10 cellular contexts compared by ENCODE assay signal in genomic region chr2:11103984-11104793, GRCh38. TPM values are rescaled to one million over a fixed set of nuclear protein-coding genes. Genes with fewer than 3 reads are reported as not detected.
DNase-seq lines count a peak whose midpoint lies in the region; ATAC-seq and TF ChIP-seq lines count a peak whose summit lies in the region.
"Had no signal": no experiment of that assay in that cellular context is flagged by ENCODE, and none has a peak within 500 bp of the region (broad histone marks: within the 10 kb centered on the region; RNA-seq: fewer than 3 reads in every experiment).

No MANE protein-coding gene starts in this region.

- no peak overlapping the region for H3K4me3 Mint-ChIP-seq in activated T-helper 2 cell treated with anti-CD3 and anti-CD28 coated beads, Interferon-gamma antibody, Interleukin-2, Interleukin-4, amounts not matched to agents 10 μg/mL and 5 μg/mL and 100 μg/mL, durations not matched to agents 14 hours and 24 hours and 36 hours (ENCODE audit: low read depth)

- H3K4me1 Mint-ChIP-seq in activated T-helper 2 cell treated with anti-CD3 and anti-CD28 coated beads, Interferon-gamma antibody, Interleukin-2, Interleukin-4, amounts not matched to agents 10 μg/mL and 5 μg/mL and 100 μg/mL, durations not matched to agents 14 hours and 24 hours and 36 hours (ENCODE audit: low read depth), result peaks cover 26% of the 10 kb centered on the region

- intact Hi-C loops in activated T-helper 2 cell treated with anti-CD3 and anti-CD28 coated beads, Interferon-gamma antibody, Interleukin-2, Interleukin-4, amounts not matched to agents 10 μg/mL and 5 μg/mL and 100 μg/mL, durations not matched to agents 14 hours and 24 hours and 36 hours (cut with micrococcal nuclease), result no loop called here

- DNase-seq in GM13977 (ENCODE audit: low spot score), result peak; percentile 62
- DNase-seq in activated T-helper 2 cell treated with anti-CD3 and anti-CD28 coated beads, Interferon-gamma antibody, Interleukin-2, Interleukin-4, amounts not matched to agents 10 μg/mL and 5 μg/mL and 100 μg/mL, durations not matched to agents 14 hours and 24 hours and 36 hours (ENCODE audit: low spot score), result peak; percentile 68
- DNase-seq in stimulated activated CD4-positive, alpha-beta T cell treated with anti-CD3 and anti-CD28 coated beads, Interleukin-12 subunit alpha, Interleukin-12 subunit beta, amount 100 ng/mL, for 48 hours (ENCODE audit: low read depth in 2 of 3, low spot score in 1 of 3), result peak in 2 of 3 donors; percentile 4 to 32
- no peak for DNase-seq in DMS 273 treated with DMSO at 0.1 percent for 48 hours (lab: John Stamatoyannopoulos, UW)
- DNase-seq in middle frontal gyrus (ENCODE audit: extremely low spot score, low spot score), result no peak
- DNase-seq in NCI-H2196 treated with DMSO at 0.1 percent for 48 hours (lab: John Stamatoyannopoulos, UW; ENCODE audit: unreplicated experiment), result no peak
- DNase-seq: hippocampal formation, NCI-H187 had no signal

- in situ Hi-C loops in GM13977 (cut with MboI; ENCODE audit: low pct_unique_long_range_greater_than_20kb, low sequenced_read_pairs, unreplicated experiment), result no loop called here

- H3K27me3 Mint-ChIP-seq in activated T-helper 2 cell treated with anti-CD3 and anti-CD28 coated beads, Interferon-gamma antibody, Interleukin-2, Interleukin-4, amounts not matched to agents 10 μg/mL and 5 μg/mL and 100 μg/mL, durations not matched to agents 14 hours and 24 hours and 36 hours (ENCODE audit: low read depth), result peaks cover 48% of the 10 kb centered on the region

- peak; percentile 66 for ATAC-seq in GM21576 (IDR thresholded peaks at IDR 0.05; ENCODE audit: unreplicated experiment)
- ATAC-seq: K562 had no signal

- peak; percentile 39 for TF ChIP-seq CTCF in GM13977 (IDR thresholded peaks at IDR 0.05; ENCODE audit: extremely low read depth, insufficient read depth, missing control alignments)

- H3K36me3 Mint-ChIP-seq in activated T-helper 2 cell treated with anti-CD3 and anti-CD28 coated beads, Interferon-gamma antibody, Interleukin-2, Interleukin-4, amounts not matched to agents 10 μg/mL and 5 μg/mL and 100 μg/mL, durations not matched to agents 14 hours and 24 hours and 36 hours (ENCODE audit: low read depth), result peaks cover 6% of the 10 kb centered on the region

- H3K9me3 Mint-ChIP-seq in activated T-helper 2 cell treated with anti-CD3 and anti-CD28 coated beads, Interferon-gamma antibody, Interleukin-2, Interleukin-4, amounts not matched to agents 10 μg/mL and 5 μg/mL and 100 μg/mL, durations not matched to agents 14 hours and 24 hours and 36 hours, result peaks cover 7% of the 10 kb centered on the region

- no peak overlapping the region for H3K27ac Mint-ChIP-seq in activated T-helper 2 cell treated with anti-CD3 and anti-CD28 coated beads, Interferon-gamma antibody, Interleukin-2, Interleukin-4, amounts not matched to agents 10 μg/mL and 5 μg/mL and 100 μg/mL, durations not matched to agents 14 hours and 24 hours and 36 hours

RNA-seq across cellular contexts. Expression of gene SLC66A3, which starts 51.1 kb away (rescaled TPM):
- 10.0 and 10.3 TPM in 2 replicates for total RNA-seq in activated T-helper 2 cell treated with anti-CD3 and anti-CD28 coated beads, Interferon-gamma antibody, Interleukin-2, Interleukin-4, amounts not matched to agents 10 μg/mL and 5 μg/mL and 100 μg/mL, durations not matched to agents 14 hours and 24 hours and 36 hours

Comparison
In these comparisons a context has a peak if more than half of its experiments do, and no peak if none do; other contexts are left out.
1. DNase-seq: peak in GM13977 (single experiment), activated T-helper 2 cell treated with anti-CD3 and anti-CD28 coated beads, Interferon-gamma antibody, Interleukin-2, Interleukin-4, amounts not matched to agents 10 μg/mL and 5 μg/mL and 100 μg/mL, durations not matched to agents 14 hours and 24 hours and 36 hours (single experiment) and stimulated activated CD4-positive, alpha-beta T cell treated with anti-CD3 and anti-CD28 coated beads, Interleukin-12 subunit alpha, Interleukin-12 subunit beta, amount 100 ng/mL, for 48 hours (2 of 3); none in DMS 273 treated with DMSO at 0.1 percent for 48 hours (single experiment), middle frontal gyrus (single experiment) and NCI-H2196 treated with DMSO at 0.1 percent for 48 hours (single experiment).